Comparison of ENCODE assay signal across 8 cellular contexts in the genomic region with DNA sequence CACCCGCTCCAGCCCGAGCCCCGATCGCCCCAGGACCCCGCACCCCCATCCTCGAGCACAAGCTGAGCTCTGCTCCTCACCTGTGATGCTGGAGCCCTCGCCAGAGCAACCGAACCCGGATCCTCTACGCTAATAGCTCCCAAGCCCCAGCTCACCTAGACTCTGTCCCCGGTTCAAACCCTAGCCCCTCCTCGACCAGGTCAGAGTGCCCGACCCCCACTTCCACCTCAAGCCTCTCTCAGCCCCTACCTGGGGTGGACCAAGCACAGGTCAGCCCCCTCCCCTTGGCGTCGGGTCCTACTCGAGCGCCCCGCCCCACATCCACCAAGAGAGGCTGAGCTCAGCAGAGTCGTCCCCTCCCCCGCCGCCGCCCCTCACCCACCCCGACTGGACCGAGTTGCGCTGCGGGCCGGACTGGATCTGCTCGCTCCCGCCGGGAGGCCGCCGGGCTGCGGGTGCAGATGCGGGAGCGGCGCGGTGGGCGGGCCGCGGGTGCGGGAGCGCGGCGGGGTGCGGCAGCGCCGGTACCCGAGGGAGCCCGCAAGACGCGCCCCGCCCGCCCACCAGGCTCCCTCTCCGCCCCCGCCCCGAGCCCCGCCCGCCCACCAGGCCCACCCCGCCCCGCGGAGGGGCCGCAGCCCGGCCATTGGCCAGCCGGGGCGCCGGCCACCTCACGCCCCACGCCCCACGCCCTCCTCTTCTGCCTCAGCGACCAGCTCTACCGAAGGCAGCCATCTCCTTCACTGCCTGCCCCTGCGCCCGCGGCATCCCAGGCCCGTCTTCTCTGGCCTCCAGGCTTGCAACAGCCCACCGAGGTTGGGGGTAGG. TPM values are rescaled to one million over a fixed set of nuclear protein-coding genes. Genes with fewer than 3 reads are reported as not detected.
DNase-seq lines count a peak whose midpoint lies in the region; ATAC-seq and TF ChIP-seq lines count a peak whose summit lies in the region.

No MANE protein-coding gene starts in this region.

- TF ChIP-seq CTCF in AG04450 (IDR thresholded peaks at IDR 0.05; ENCODE audit: low read depth, low read length) (no peak), HFFc6 (IDR thresholded peaks at IDR 0.05) (no peak), astrocyte of the spinal cord (IDR thresholded peaks at IDR 0.05; ENCODE audit: low read depth, low read length) (no peak)

- H3K9ac ChIP-seq in iPS-18a (ENCODE audit: low read length), result peak overlapping the region; percentile 31

- H3K27ac Mint-ChIP-seq in HFFc6, result no peak overlapping the region

- no peak overlapping the region for H3K27ac ChIP-seq in AG04450 (ENCODE audit: low read depth, low read length)
- no peak overlapping the region for H3K27ac ChIP-seq in iPS-18a (ENCODE audit: low read length)

- H3K27me3 ChIP-seq in AG04450 (ENCODE audit: control insufficient read depth, insufficient read depth, low read length), result no peaks in the 10 kb centered on the region
- H3K27me3 ChIP-seq in iPS-18a (ENCODE audit: control insufficient read depth, insufficient read depth, low read length), result peaks cover 30% of the 10 kb centered on the region

- no peak for ATAC-seq in GM18502 (IDR thresholded peaks at IDR 0.05; ENCODE audit: poor library complexity, unreplicated experiment)
- ATAC-seq in GM18498 (IDR thresholded peaks at IDR 0.05; ENCODE audit: unreplicated experiment), result no peak
- no peak for ATAC-seq in HG03025 (IDR thresholded peaks at IDR 0.05; ENCODE audit: low FRiP score, unreplicated experiment)

- CTCF ChIA-PET in AG04450 (lab: Charles Lee), result interaction anchor here (0.6 to 1.8 kb wide), 2 partner anchors 38 to 59 kb away, joined by 3 to 5 read pairs; no protein-coding TSS in a partner anchor

- H3K4me3 ChIP-seq in AG04450 (ENCODE audit: low read depth, low read length) (peak overlapping the region; percentile 93), astrocyte of the spinal cord (ENCODE audit: low read depth, low read length) (peak overlapping the region; percentile 87), iPS-18a (ENCODE audit: low read length) (peak overlapping the region; percentile 69), skeletal muscle cell (ENCODE audit: low read depth, low read length) (peak overlapping the region; percentile 75)

- peaks cover 31% of the 10 kb centered on the region for H3K36me3 Mint-ChIP-seq in HFFc6 (ENCODE audit: low read depth)

- peaks cover 6% of the 10 kb centered on the region for H3K4me1 ChIP-seq in iPS-18a (ENCODE audit: control insufficient read depth, low read depth, low read length)

- no peaks in the 10 kb centered on the region; the same call in 1 of the 2 replicates for H3K27me3 Mint-ChIP-seq in HFFc6 (ENCODE audit: insufficient read depth)

- DNase-seq in AG04450 (ENCODE audit: low read depth, low spot score), result no peak
- DNase-seq in HFFc6, result peak; percentile 35
- peak; percentile 65 for DNase-seq in astrocyte of the spinal cord (ENCODE audit: low read depth, low spot score)
- no peak for DNase-seq in skeletal muscle cell (ENCODE audit: low read depth)

- H3K4me3 Mint-ChIP-seq in HFFc6, result peak overlapping the region; percentile 89

- H3K36me3 ChIP-seq in iPS-18a (ENCODE audit: control insufficient read depth, low read depth, low read length), result no peaks in the 10 kb centered on the region

- POLR2A ChIA-PET in AG04450 (lab: Yijun Ruan, JAX), result interaction anchor here (0.6 to 1.9 kb wide), 5 partner anchors 17 to 101 kb away, joined by 3 to 8 read pairs (median 3); a partner anchor contains a TSS

- H3K9me3 Mint-ChIP-seq in HFFc6, result no peaks in the 10 kb centered on the region

- H3K9me3 ChIP-seq in AG04450 (ENCODE audit: control insufficient read depth, insufficient read depth, low read length) (no peaks in the 10 kb centered on the region), iPS-18a (ENCODE audit: control insufficient read depth, low read depth, low read length) (no peaks in the 10 kb centered on the region)

- peaks cover 58% of the 10 kb centered on the region for H3K4me1 Mint-ChIP-seq in HFFc6 (ENCODE audit: low read depth)

- in situ Hi-C loops in astrocyte of the spinal cord (cut with HindIII; ENCODE audit: low sequenced_read_pairs), result no loop called here

RNA-seq across cellular contexts. Expression of a gene that starts 0.6 kb away (rescaled TPM):
- polyA plus RNA-seq in AG04450 (2011; rRNA removed), result 928 and 935 TPM in 2 replicates
- 350 and 365 TPM in 2 replicates for polyA minus RNA-seq in AG04450 (2011; rRNA and poly(A)+ RNA removed)
- total RNA-seq in HFFc6 (2021; fragmentation: NEBNext Ultra II Directional; extraction: Animal tissue kit (Norgen Biotek cat#: 25700)), result 100 to 1,000 TPM; 518 to 872 (median 646) TPM

Comparison
In these comparisons a context has a peak if more than half of its experiments do, and no peak if none do; other contexts are left out.
1. DNase-seq: peak in HFFc6 (single experiment) and astrocyte of the spinal cord (single experiment); none in AG04450 (single experiment) and skeletal muscle cell (single experiment).
2. Peak in every context shown above with its lines, with median percentiles within 50 percentile points of each other: H3K4me3 ChIP-seq.